8 cellular contexts compared by ENCODE assay signal in genomic region chr17:33674685-33675084, GRCh38.
DNase-seq lines count a peak whose midpoint lies in the region; ATAC-seq, FAIRE-seq and TF ChIP-seq lines count a peak whose summit lies in the region.

No MANE protein-coding gene starts in this region.

- H3K9me3 Mint-ChIP-seq in Calu3 (ENCODE audit: low read depth, unreplicated experiment), result no peaks in the 10 kb centered on the region
- H3K9me3 Mint-ChIP-seq in activated T-helper 2 cell treated with anti-CD3 and anti-CD28 coated beads, Interferon-gamma antibody, Interleukin-2, Interleukin-4, amounts not matched to agents 10 μg/mL and 5 μg/mL and 100 μg/mL, durations not matched to agents 14 hours and 24 hours and 36 hours, result no peaks in the 10 kb centered on the region

- H3K9me3 ChIP-seq in pancreas, result no peaks in the 10 kb centered on the region

- no peak for FAIRE-seq in pancreas (lab: Jason Lieb, UNC)

- no peaks in the 10 kb centered on the region for H3K36me3 Mint-ChIP-seq in Calu3 (ENCODE audit: insufficient read depth, unreplicated experiment)
- no peaks in the 10 kb centered on the region for H3K36me3 Mint-ChIP-seq in activated T-helper 2 cell treated with anti-CD3 and anti-CD28 coated beads, Interferon-gamma antibody, Interleukin-2, Interleukin-4, amounts not matched to agents 10 μg/mL and 5 μg/mL and 100 μg/mL, durations not matched to agents 14 hours and 24 hours and 36 hours (ENCODE audit: low read depth)

- no peaks in the 10 kb centered on the region for H3K4me1 Mint-ChIP-seq in Calu3 (ENCODE audit: low read depth, unreplicated experiment)
- peaks cover 1% of the 10 kb centered on the region for H3K4me1 Mint-ChIP-seq in activated T-helper 2 cell treated with anti-CD3 and anti-CD28 coated beads, Interferon-gamma antibody, Interleukin-2, Interleukin-4, amounts not matched to agents 10 μg/mL and 5 μg/mL and 100 μg/mL, durations not matched to agents 14 hours and 24 hours and 36 hours (ENCODE audit: low read depth)

- H3K4me1 ChIP-seq in pancreas, result no peaks in the 10 kb centered on the region

- no peak overlapping the region for H3K27ac ChIP-seq in pancreas

- DNase-seq in Calu3, result peak; percentile 67
- peak; percentile 59 for DNase-seq in H7
- DNase-seq in NOMO-1 (lab: John Stamatoyannopoulos, UW; ENCODE audit: unreplicated experiment in 2 of 2), result peak; percentile 46 to 68
- peak; percentile 30 for DNase-seq in activated T-helper 2 cell treated with anti-CD3 and anti-CD28 coated beads, Interferon-gamma antibody, Interleukin-2, Interleukin-4, amounts not matched to agents 10 μg/mL and 5 μg/mL and 100 μg/mL, durations not matched to agents 14 hours and 24 hours and 36 hours (ENCODE audit: low spot score)
- peak; percentile 65 for DNase-seq in germinal center (ENCODE audit: low spot score)
- DNase-seq in pancreas, result peak in 5 of 6 donors; percentile 27 to 72 (median 55)

- H3K36me3 ChIP-seq in H7 (replicated peaks; ENCODE audit: control insufficient read depth, insufficient read depth, low read length) (no peaks in the 10 kb centered on the region), pancreas (no peaks in the 10 kb centered on the region)

- intact Hi-C loops in Calu3 (cut with micrococcal nuclease; ENCODE audit: unreplicated experiment), result loop anchor here (1.0 kb wide), 1 partner anchor 77 kb away; no protein-coding TSS in a partner anchor
- intact Hi-C loops in activated T-helper 2 cell treated with anti-CD3 and anti-CD28 coated beads, Interferon-gamma antibody, Interleukin-2, Interleukin-4, amounts not matched to agents 10 μg/mL and 5 μg/mL and 100 μg/mL, durations not matched to agents 14 hours and 24 hours and 36 hours (cut with micrococcal nuclease), result loop anchor here (5.0 kb wide), 1 partner anchor 152 kb away; no protein-coding TSS in a partner anchor
- intact Hi-C loops in pancreas (cut with DNase I), result no loop called here

- H3K4me3 Mint-ChIP-seq in Calu3 (ENCODE audit: low read depth, unreplicated experiment), result no peak overlapping the region
- no peak overlapping the region for H3K4me3 Mint-ChIP-seq in activated T-helper 2 cell treated with anti-CD3 and anti-CD28 coated beads, Interferon-gamma antibody, Interleukin-2, Interleukin-4, amounts not matched to agents 10 μg/mL and 5 μg/mL and 100 μg/mL, durations not matched to agents 14 hours and 24 hours and 36 hours (ENCODE audit: low read depth)

- no TSS peak for BruUV-seq in Calu3 (replicated peaks; lab: Mats Ljungman, UMichigan)

- WGBS in pancreas, 2 donors, result 19 to 22% methylated on average over 8 of the region's 8 CpGs

- CTCF ChIA-PET in Calu3 (lab: Charles Lee), result interaction anchor here (0.6 to 2.0 kb wide), 4 partner anchors 11 to 678 kb away, joined by 3 to 7 read pairs (median 4); no protein-coding TSS in a partner anchor

- H3K4me3 ChIP-seq in H7 (ENCODE audit: insufficient read depth, low read depth, low read length) (no peak overlapping the region), pancreas (no peak overlapping the region)

- no peak overlapping the region for H3K27ac Mint-ChIP-seq in Calu3 (ENCODE audit: unreplicated experiment)
- no peak overlapping the region for H3K27ac Mint-ChIP-seq in activated T-helper 2 cell treated with anti-CD3 and anti-CD28 coated beads, Interferon-gamma antibody, Interleukin-2, Interleukin-4, amounts not matched to agents 10 μg/mL and 5 μg/mL and 100 μg/mL, durations not matched to agents 14 hours and 24 hours and 36 hours

- peaks cover 56% of the 10 kb centered on the region for H3K27me3 Mint-ChIP-seq in Calu3 (ENCODE audit: unreplicated experiment)
- H3K27me3 Mint-ChIP-seq in activated T-helper 2 cell treated with anti-CD3 and anti-CD28 coated beads, Interferon-gamma antibody, Interleukin-2, Interleukin-4, amounts not matched to agents 10 μg/mL and 5 μg/mL and 100 μg/mL, durations not matched to agents 14 hours and 24 hours and 36 hours (ENCODE audit: low read depth), result peaks cover 19% of the 10 kb centered on the region

- H3K27me3 ChIP-seq in H7 (ENCODE audit: control insufficient read depth, insufficient read depth, low read length) (no peaks in the 10 kb centered on the region; the same call in 1 of the 2 replicates), pancreas (no peaks in the 10 kb centered on the region)

- TF ChIP-seq CTCF in Calu3 (IDR thresholded peaks at IDR 0.05; ENCODE audit: unreplicated experiment), result peak; percentile 62
- TF ChIP-seq CTCF in pancreas (IDR thresholded peaks at IDR 0.05), result peak in 3 of 4 donors; percentile 45 to 62 (median 54)

- peak; percentile 75 to 94 (median 92) for ATAC-seq in pancreas
- ATAC-seq in GM18873 (IDR thresholded peaks at IDR 0.05; ENCODE audit: low FRiP score, unreplicated experiment), result no peak
- ATAC-seq in HG03354 (IDR thresholded peaks at IDR 0.05; ENCODE audit: poor library complexity, severe bottlenecking, unreplicated experiment), result no peak

Comparison
In these comparisons a context has a peak if more than half of its experiments do, and no peak if none do; other contexts are left out.
1. ATAC-seq: peak in pancreas (4 of 4); none in GM18873 (single experiment) and HG03354 (single experiment).
2. intact Hi-C loops: an anchor here in Calu3 (1.0 kb wide) and activated T-helper 2 cell treated with anti-CD3 and anti-CD28 coated beads, Interferon-gamma antibody, Interleukin-2, Interleukin-4, amounts not matched to agents 10 μg/mL and 5 μg/mL and 100 μg/mL, durations not matched to agents 14 hours and 24 hours and 36 hours (5.0 kb wide); none called in pancreas.
3. Peak in every context shown above with its lines, with median percentiles within 50 percentile points of each other: DNase-seq.